In the genomic region with DNA sequence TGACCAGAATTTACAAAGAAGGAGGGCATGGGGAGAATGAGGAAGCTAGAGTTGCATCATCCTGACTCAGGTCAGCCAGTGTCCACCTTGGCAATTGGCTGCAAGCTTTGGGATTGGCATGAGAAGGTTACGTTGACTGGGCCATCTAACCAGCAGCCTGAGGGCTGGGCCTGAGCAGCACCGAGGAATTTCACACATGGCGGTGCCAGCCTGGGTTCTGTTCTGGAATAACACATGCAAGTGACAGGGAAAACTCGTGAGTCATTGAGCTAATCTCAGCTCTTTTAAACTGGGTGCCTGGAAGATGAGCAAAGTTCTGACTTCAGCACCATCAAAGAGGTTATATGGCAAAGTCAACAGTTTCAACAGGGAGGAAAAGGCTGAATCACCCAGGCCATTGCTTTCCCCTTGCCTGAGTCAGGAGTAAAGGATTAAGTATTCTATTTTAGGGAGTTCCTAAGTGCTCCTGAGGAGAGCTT, we compare ENCODE assay signal across 11 cellular contexts.
DNase-seq lines count a peak whose midpoint lies in the region; ATAC-seq, FAIRE-seq and TF ChIP-seq lines count a peak whose summit lies in the region.
"Had no signal": no experiment of that assay in that cellular context is flagged by ENCODE, and none has a peak within 500 bp of the region (broad histone marks: within the 10 kb centered on the region; RNA-seq: fewer than 3 reads in every experiment).

No MANE protein-coding gene starts in this region.

- H3K9me3 ChIP-seq in gastrocnemius medialis = no peaks in the 10 kb centered on the region
- no peaks in the 10 kb centered on the region for H3K9me3 ChIP-seq in CD8-positive, alpha-beta T cell (ENCODE audit: low read length)
- H3K9me3 ChIP-seq in transverse colon = no peaks in the 10 kb centered on the region
- no peaks in the 10 kb centered on the region for H3K9me3 ChIP-seq in ascending aorta
- H3K9me3 ChIP-seq: mucosa of descending colon had no signal

- intact Hi-C loops in gastrocnemius medialis (cut with DNase I; ENCODE audit: low total_unique reads) = loop anchor here (1.0 to 5.0 kb wide), 3 partner anchors 110 to 1180 kb away; a partner anchor contains a TSS
- intact Hi-C loops in activated CD4-positive, alpha-beta T cell treated with anti-CD3 and anti-CD28 coated beads, Interleukin-2, amount 10 ng/mL, durations not matched to agents 24 days and 14 days (cut with micrococcal nuclease) = no loop called here
- intact Hi-C loops in CD8-positive, alpha-beta T cell (cut with DNase I, micrococcal nuclease) = no loop called here
- intact Hi-C loops in transverse colon (cut with DNase I; ENCODE audit: low total_unique reads) = no loop called here
- intact Hi-C loops in ascending aorta (cut with DNase I) = no loop called here

- 77% methylated on average over 4 of the region's 4 CpGs; no CpG with 5 or more reads in 1 of the 2 donors for WGBS in transverse colon (ENCODE audit: low coverage in 1 of 2), 2 donors

- H3K36me3 ChIP-seq in gastrocnemius medialis (no peaks in the 10 kb centered on the region), transverse colon (no peaks in the 10 kb centered on the region), ascending aorta (no peaks in the 10 kb centered on the region)
- H3K36me3 ChIP-seq in CD8-positive, alpha-beta T cell (ENCODE audit: insufficient read depth, low read length) = no peaks in the 10 kb centered on the region

- H3K27ac ChIP-seq in gastrocnemius medialis (peak overlapping the region; percentile 83 to 92 (median 84)), transverse colon (no peak overlapping the region), ascending aorta (no peak overlapping the region)
- no peak overlapping the region for H3K27ac ChIP-seq in CD8-positive, alpha-beta T cell (ENCODE audit: low read depth, low read length)

- H3K27me3 Mint-ChIP-seq in activated CD4-positive, alpha-beta T cell treated with anti-CD3 and anti-CD28 coated beads, Interleukin-2, amount 10 ng/mL, durations not matched to agents 24 days and 14 days = no peaks in the 10 kb centered on the region
- no peaks in the 10 kb centered on the region for H3K27me3 Mint-ChIP-seq in CD8-positive, alpha-beta T cell (ENCODE audit: low read depth)

- TF ChIP-seq POLR2A in H54 (IDR thresholded peaks at IDR 0.05; ENCODE audit: low read depth, low read length) (no peak), gastrocnemius medialis (IDR thresholded peaks at IDR 0.05) (no peak), transverse colon (IDR thresholded peaks at IDR 0.05) (no peak)

- TF ChIP-seq CTCF in foreskin fibroblast (IDR thresholded peaks at IDR 0.05; ENCODE audit: low read depth, low read length) (no peak), gastrocnemius medialis (IDR thresholded peaks at IDR 0.05 in 4 of 5, conservative IDR thresholded peaks at IDR 0.05 in 1 of 5) (no peak), transverse colon (IDR thresholded peaks at IDR 0.05) (no peak), ascending aorta (IDR thresholded peaks at IDR 0.05) (no peak)
- no peak for TF ChIP-seq CTCF in CD8-positive, alpha-beta T cell (IDR thresholded peaks at IDR 0.05)

- POLR2A ChIA-PET in CD8-positive, alpha-beta T cell (lab: Charles Lee) = no interaction called here

- H3K4me3 ChIP-seq in foreskin fibroblast (ENCODE audit: low read depth in 1 of 2, low read length in 2 of 2) = no peak overlapping the region
- H3K4me3 ChIP-seq in gastrocnemius medialis = no peak overlapping the region
- no peak overlapping the region for H3K4me3 ChIP-seq in CD8-positive, alpha-beta T cell (ENCODE audit: low read depth, low read length)
- H3K4me3 ChIP-seq in transverse colon = no peak overlapping the region
- no peak overlapping the region for H3K4me3 ChIP-seq in ascending aorta
- H3K4me3 ChIP-seq: mucosa of descending colon had no signal

- H3K27ac Mint-ChIP-seq in activated CD4-positive, alpha-beta T cell treated with anti-CD3 and anti-CD28 coated beads, Interleukin-2, amount 10 ng/mL, durations not matched to agents 24 days and 14 days = no peak overlapping the region
- no peak overlapping the region for H3K27ac Mint-ChIP-seq in CD8-positive, alpha-beta T cell

- no peaks in the 10 kb centered on the region for H3K27me3 ChIP-seq in gastrocnemius medialis
- no peaks in the 10 kb centered on the region for H3K27me3 ChIP-seq in CD8-positive, alpha-beta T cell (ENCODE audit: insufficient read depth, low read length)
- H3K27me3 ChIP-seq in transverse colon = no peaks in the 10 kb centered on the region
- H3K27me3 ChIP-seq in ascending aorta = no peaks in the 10 kb centered on the region

- in situ Hi-C loops in gastrocnemius medialis (cut with MboI; ENCODE audit: low sequenced_read_pairs in 4 of 4) = no loop called here
- in situ Hi-C loops in transverse colon (cut with MboI; ENCODE audit: low pct_ligation_motif_present in 1 of 4, low pct_unique_long_range_greater_than_20kb in 1 of 4, low sequenced_read_pairs in 3 of 4) = no loop called here

- CTCF ChIA-PET in CD8-positive, alpha-beta T cell (lab: Charles Lee) = interaction anchor here (1.0 kb wide), 1 partner anchor 10 kb away, joined by 3 read pairs; no protein-coding TSS in a partner anchor

- peak; percentile 94 to 96 for ATAC-seq in gastrocnemius medialis
- no peak for ATAC-seq in CD8-positive, alpha-beta T cell
- ATAC-seq: mucosa of descending colon had no signal

- H3K4me1 ChIP-seq in gastrocnemius medialis (peaks cover 14 to 36% of the 10 kb centered on the region in 2 donors), transverse colon (no peaks in the 10 kb centered on the region), ascending aorta (no peaks in the 10 kb centered on the region)
- H3K4me1 ChIP-seq in CD8-positive, alpha-beta T cell (ENCODE audit: insufficient read depth, low read length) = no peaks in the 10 kb centered on the region

- H3K4me1 Mint-ChIP-seq in activated CD4-positive, alpha-beta T cell treated with anti-CD3 and anti-CD28 coated beads, Interleukin-2, amount 10 ng/mL, durations not matched to agents 24 days and 14 days = no peaks in the 10 kb centered on the region
- H3K4me1 Mint-ChIP-seq in CD8-positive, alpha-beta T cell (ENCODE audit: low read depth) = no peaks in the 10 kb centered on the region

- TF ChIP-seq EP300 in transverse colon (IDR thresholded peaks at IDR 0.05; ENCODE audit: low read depth) = no peak

- peaks cover 5% of the 10 kb centered on the region for H3K9me3 Mint-ChIP-seq in activated CD4-positive, alpha-beta T cell treated with anti-CD3 and anti-CD28 coated beads, Interleukin-2, amount 10 ng/mL, durations not matched to agents 24 days and 14 days
- no peaks in the 10 kb centered on the region for H3K9me3 Mint-ChIP-seq in CD8-positive, alpha-beta T cell

- H3K4me3 Mint-ChIP-seq in activated CD4-positive, alpha-beta T cell treated with anti-CD3 and anti-CD28 coated beads, Interleukin-2, amount 10 ng/mL, durations not matched to agents 24 days and 14 days = no peak overlapping the region
- H3K4me3 Mint-ChIP-seq in CD8-positive, alpha-beta T cell = no peak overlapping the region

- peak; percentile 93 for FAIRE-seq in H54 (lab: Jason Lieb, UNC)
- FAIRE-seq: endothelial cell of umbilical vein had no signal

- DNase-seq in H54 (ENCODE audit: insufficient read length, low spot score) (peak; percentile 68), SW480 (ENCODE audit: low spot score) (peak; percentile 26), foreskin fibroblast (peak; percentile 89 to 93), gastrocnemius medialis (peak; percentile 87 to 97), transverse colon (no peak), ascending aorta (ENCODE audit: low spot score in 2 of 2) (no peak)
- no peak for DNase-seq in activated CD4-positive, alpha-beta T cell treated with anti-CD3 and anti-CD28 coated beads, Interleukin-2, amount 10 ng/mL, durations not matched to agents 24 days and 14 days
- no peak for DNase-seq in CD8-positive, alpha-beta T cell
- DNase-seq: activated CD4-positive, CD25-positive, alpha-beta regulatory T cell treated with anti-CD3 and anti-CD28 coated beads, Interleukin-2, amount 50 U/mL, for 72 hours; mucosa of descending colon had no signal

- H3K36me3 Mint-ChIP-seq in activated CD4-positive, alpha-beta T cell treated with anti-CD3 and anti-CD28 coated beads, Interleukin-2, amount 10 ng/mL, durations not matched to agents 24 days and 14 days (ENCODE audit: low read depth) = no peaks in the 10 kb centered on the region
- no peaks in the 10 kb centered on the region for H3K36me3 Mint-ChIP-seq in CD8-positive, alpha-beta T cell

Comparison
In these comparisons a context has a peak if more than half of its experiments do, and no peak if none do; other contexts are left out.
1. DNase-seq: peak in H54 (single experiment), SW480 (single experiment), foreskin fibroblast (2 of 2) and gastrocnemius medialis (2 of 2); none in activated CD4-positive, alpha-beta T cell treated with anti-CD3 and anti-CD28 coated beads, Interleukin-2, amount 10 ng/mL, durations not matched to agents 24 days and 14 days (single experiment), CD8-positive, alpha-beta T cell (0 of 7), transverse colon (single experiment) and ascending aorta (0 of 2).
2. H3K27ac ChIP-seq: peak in gastrocnemius medialis (4 of 4); none in CD8-positive, alpha-beta T cell (single experiment), transverse colon (0 of 4) and ascending aorta (0 of 2).